In the genomic region with DNA sequence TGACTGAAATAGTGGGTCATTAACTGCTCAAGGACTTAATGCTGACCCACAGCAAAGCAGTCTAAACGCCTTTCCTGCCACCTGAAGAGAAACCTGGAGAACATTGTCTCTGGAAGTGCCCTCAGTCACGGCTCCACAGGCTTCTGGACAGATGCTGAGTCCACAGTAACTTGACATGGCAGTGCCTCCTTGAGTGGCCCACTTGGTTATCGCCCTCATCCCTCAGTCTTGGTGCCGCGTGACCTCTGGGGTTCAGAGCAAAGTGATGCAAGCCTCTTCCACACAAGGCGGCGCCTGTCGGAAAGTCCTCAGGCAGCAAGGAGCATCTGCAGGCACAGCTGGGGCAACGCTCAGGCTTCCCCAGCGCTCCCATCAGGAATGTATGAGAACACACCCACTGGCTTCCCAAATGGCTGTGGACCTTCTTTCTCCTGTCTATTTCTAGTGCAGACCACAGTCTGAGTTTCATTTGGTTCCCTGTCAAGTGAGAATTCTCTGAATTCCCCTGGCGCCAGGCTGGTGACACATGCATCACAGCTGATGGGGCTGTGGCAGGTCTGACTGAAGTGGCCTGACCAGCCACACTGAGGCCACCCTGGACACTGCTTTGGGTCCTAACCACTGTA, we compare ENCODE assay signal across 1 cellular context.
TF ChIP-seq lines count a peak whose summit lies in the region.

No MANE protein-coding gene starts in this region.

TF ChIP-seq in IMR-90, 13 proteins besides CTCF, POLR2A, EP300 and RAD21:
- TF ChIP-seq CHD1 (IDR thresholded peaks at IDR 0.05; ENCODE audit: low read depth, low read length) (no peak), MAZ (IDR thresholded peaks at IDR 0.05; ENCODE audit: borderline replicate concordance, low read depth, low read length) (no peak), MAFK (IDR thresholded peaks at IDR 0.05; ENCODE audit: low read depth, low read length) (no peak), NFE2L2 (IDR thresholded peaks at IDR 0.05; ENCODE audit: low read depth, low read length) (no peak), CEBPB (IDR thresholded peaks at IDR 0.05; ENCODE audit: low read depth, low read length) (no peak), FOS (IDR thresholded peaks at IDR 0.05; ENCODE audit: low read depth, low read length) (no peak), SMC3 (IDR thresholded peaks at IDR 0.05; ENCODE audit: low read depth, low read length) (no peak), RCOR1 (IDR thresholded peaks at IDR 0.05; ENCODE audit: insufficient replicate concordance, low read length) (no peak)
- TF ChIP-seq, protein P1, sequence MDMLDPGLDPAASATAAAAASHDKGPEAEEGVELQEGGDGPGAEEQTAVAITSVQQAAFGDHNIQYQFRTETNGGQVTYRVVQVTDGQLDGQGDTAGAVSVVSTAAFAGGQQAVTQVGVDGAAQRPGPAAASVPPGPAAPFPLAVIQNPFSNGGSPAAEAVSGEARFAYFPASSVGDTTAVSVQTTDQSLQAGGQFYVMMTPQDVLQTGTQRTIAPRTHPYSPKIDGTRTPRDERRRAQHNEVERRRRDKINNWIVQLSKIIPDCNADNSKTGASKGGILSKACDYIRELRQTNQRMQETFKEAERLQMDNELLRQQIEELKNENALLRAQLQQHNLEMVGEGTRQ (IDR thresholded peaks at IDR 0.05; ENCODE audit: low read depth, low read length), result no peak
